In genomic region chrX:153061732-153062131, GRCh38 we compare ENCODE assay signal across 15 cellular contexts. TPM values are rescaled to one million over a fixed set of nuclear protein-coding genes. Genes with fewer than 3 reads are reported as not detected.
DNase-seq lines count a peak whose midpoint lies in the region; ATAC-seq and TF ChIP-seq lines count a peak whose summit lies in the region.
"Had no signal": no experiment of that assay in that cellular context is flagged by ENCODE, and none has a peak within 500 bp of the region (broad histone marks: within the 10 kb centered on the region; RNA-seq: fewer than 3 reads in every experiment).

No MANE protein-coding gene starts in this region.

- no peak overlapping the region for H3K9ac ChIP-seq in SK-N-SH

- no peaks in the 10 kb centered on the region for H3K9me2 ChIP-seq in SK-N-SH

- POLR2A ChIA-PET in SK-N-SH (lab: Yijun Ruan, JAX), result no interaction called here

- H3K9me3 Mint-ChIP-seq in stimulated activated effector memory CD8-positive, alpha-beta T cell treated with anti-CD3 and anti-CD28 coated beads, Interleukin-12 subunit alpha, Interleukin-12 subunit beta, amount 100 ng/mL, for 72 hours, result no peaks in the 10 kb centered on the region
- H3K9me3 Mint-ChIP-seq: activated B cell treated with CpG ODN at 0.5 μM for 24 hours; activated naive CD8-positive, alpha-beta T cell treated with anti-CD3 and anti-CD28 coated beads, Interleukin-2, amount 10 ng/mL, durations not matched to agents 7 days and 5 days had no signal

- H3K27me3 ChIP-seq in SK-N-SH (ENCODE audit: insufficient read depth), result peaks cover 15% of the 10 kb centered on the region; the same call in 1 of the 2 replicates

- no peaks in the 10 kb centered on the region for H3K36me3 Mint-ChIP-seq in stimulated activated effector memory CD8-positive, alpha-beta T cell treated with anti-CD3 and anti-CD28 coated beads, Interleukin-12 subunit alpha, Interleukin-12 subunit beta, amount 100 ng/mL, for 72 hours
- H3K36me3 Mint-ChIP-seq: activated naive CD8-positive, alpha-beta T cell treated with anti-CD3 and anti-CD28 coated beads, Interleukin-2, amount 10 ng/mL, durations not matched to agents 7 days and 5 days had no signal

- H3K9me3 ChIP-seq in SK-N-SH, result no peaks in the 10 kb centered on the region

- peak; percentile 67 to 94 for ATAC-seq in activated CD4-positive, CD25-positive, alpha-beta regulatory T cell treated with anti-CD3 and anti-CD28 coated beads, Interleukin-2, amount 50 U/mL, for 24 hours
- peak; percentile 50 for ATAC-seq in stimulated activated effector memory CD8-positive, alpha-beta T cell treated with anti-CD3 and anti-CD28 coated beads, Interleukin-12 subunit alpha, Interleukin-12 subunit beta, amount 100 ng/mL, for 72 hours
- no peak for ATAC-seq in GM21619 (IDR thresholded peaks at IDR 0.05; ENCODE audit: unreplicated experiment)
- ATAC-seq: esophagus mucosa had no signal

- no peak overlapping the region for H2AFZ ChIP-seq in SK-N-SH (ENCODE audit: low read depth)

- CTCF ChIA-PET in SK-N-SH (lab: Yijun Ruan, JAX), result interaction anchor here (1.0 to 1.3 kb wide), 3 partner anchors 9 to 320 kb away, joined by 3 to 5 read pairs (median 4); no protein-coding TSS in a partner anchor

- 1% methylated on average over 3 of the region's 3 CpGs for WGBS in SK-N-SH (ENCODE audit: low lambda C conversion rate)

- no peaks in the 10 kb centered on the region; a peak in 1 of 4 replicates for H3K4me1 ChIP-seq in SK-N-SH (ENCODE audit: control insufficient read depth in 1 of 2, insufficient read depth in 2 of 2, low read depth in 1 of 2, low read length in 1 of 2)

- H4K20me1 ChIP-seq in SK-N-SH (ENCODE audit: insufficient read depth), result no peaks in the 10 kb centered on the region

- no peak overlapping the region for H3K27ac Mint-ChIP-seq in stimulated activated effector memory CD8-positive, alpha-beta T cell treated with anti-CD3 and anti-CD28 coated beads, Interleukin-12 subunit alpha, Interleukin-12 subunit beta, amount 100 ng/mL, for 72 hours
- H3K27ac Mint-ChIP-seq: activated B cell treated with CpG ODN at 0.5 μM for 24 hours; activated naive CD8-positive, alpha-beta T cell treated with anti-CD3 and anti-CD28 coated beads, Interleukin-2, amount 10 ng/mL, durations not matched to agents 7 days and 5 days; H9 had no signal

- H3K79me2 ChIP-seq in SK-N-SH (ENCODE audit: insufficient read depth), result no peaks in the 10 kb centered on the region

- no peaks in the 10 kb centered on the region for H3F3A ChIP-seq in SK-N-SH (replicated peaks; ENCODE audit: insufficient read depth)

- no peak overlapping the region for H3K27ac ChIP-seq in SK-N-SH (ENCODE audit: low read depth in 2 of 2, low read length in 1 of 2)

- TF ChIP-seq CTCF in SK-N-SH (IDR thresholded peaks at IDR 0.05) (no peak), fibroblast of mammary gland (conservative IDR thresholded peaks at IDR 0.05; ENCODE audit: control insufficient read depth, insufficient read depth, low read depth, low read length) (no peak)

- no peak overlapping the region for H3K4me2 ChIP-seq in SK-N-SH

- no peaks in the 10 kb centered on the region for H3K36me3 ChIP-seq in SK-N-SH (replicated peaks in 1 of 2; ENCODE audit: control insufficient read depth in 1 of 2, insufficient read depth in 2 of 2, low read length in 1 of 2)

- no peaks in the 10 kb centered on the region for H3K4me1 Mint-ChIP-seq in stimulated activated effector memory CD8-positive, alpha-beta T cell treated with anti-CD3 and anti-CD28 coated beads, Interleukin-12 subunit alpha, Interleukin-12 subunit beta, amount 100 ng/mL, for 72 hours
- H3K4me1 Mint-ChIP-seq: activated naive CD8-positive, alpha-beta T cell treated with anti-CD3 and anti-CD28 coated beads, Interleukin-2, amount 10 ng/mL, durations not matched to agents 7 days and 5 days had no signal

- TF ChIP-seq RAD21 in SK-N-SH (IDR thresholded peaks at IDR 0.05; ENCODE audit: low read length), result no peak

- no peak for DNase-seq in activated CD4-positive, CD25-positive, alpha-beta regulatory T cell (lab: John Stamatoyannopoulos, UW)
- no peak for DNase-seq in SK-N-SH
- DNase-seq in fibroblast of mammary gland (ENCODE audit: low read depth), result peak; percentile 63
- no peak for DNase-seq in stimulated activated effector memory CD8-positive, alpha-beta T cell treated with anti-CD3 and anti-CD28 coated beads, Interleukin-12 subunit alpha, Interleukin-12 subunit beta, amount 100 ng/mL, for 72 hours (ENCODE audit: low spot score in 2 of 2)
- DNase-seq in stimulated activated CD4-positive, alpha-beta T cell treated with anti-CD3 and anti-CD28 coated beads, Interleukin-4, amount 100 ng/mL, for 24 hours, result no peak
- no peak for DNase-seq in HUDEP-2 (lab: John Stamatoyannopoulos, UW; ENCODE audit: unreplicated experiment in 76 of 76)
- DNase-seq: activated B cell treated with CpG ODN at 0.5 μM for 24 hours; activated naive CD8-positive, alpha-beta T cell treated with anti-CD3 and anti-CD28 coated beads, Interleukin-2, amount 10 ng/mL, durations not matched to agents 7 days and 5 days; H9; NK-92 treated with Interleukin-12 subunit alpha and Interleukin-12 subunit beta, amount 100 ng/mL, for 24 hours; occipital lobe; small intestine had no signal

- no peak overlapping the region for H3K4me3 ChIP-seq in SK-N-SH (ENCODE audit: low read depth in 2 of 2, low read length in 1 of 2)
- no peak overlapping the region for H3K4me3 ChIP-seq in fibroblast of mammary gland (ENCODE audit: control insufficient read depth, low read depth, low read length)

- TF ChIP-seq EP300 in SK-N-SH (IDR thresholded peaks at IDR 0.05; ENCODE audit: borderline replicate concordance in 1 of 2, low read depth in 1 of 2, low read length in 1 of 2), result no peak

- H3K4me3 Mint-ChIP-seq in stimulated activated effector memory CD8-positive, alpha-beta T cell treated with anti-CD3 and anti-CD28 coated beads, Interleukin-12 subunit alpha, Interleukin-12 subunit beta, amount 100 ng/mL, for 72 hours, result no peak overlapping the region
- H3K4me3 Mint-ChIP-seq: activated B cell treated with CpG ODN at 0.5 μM for 24 hours; activated naive CD8-positive, alpha-beta T cell treated with anti-CD3 and anti-CD28 coated beads, Interleukin-2, amount 10 ng/mL, durations not matched to agents 7 days and 5 days; H9 had no signal

TF ChIP-seq in SK-N-SH, 30 proteins besides CTCF, POLR2A, EP300 and RAD21:
- TF ChIP-seq TAF1 (IDR thresholded peaks at IDR 0.05; ENCODE audit: borderline replicate concordance, low read depth, low read length) (no peak), RXRA (IDR thresholded peaks at IDR 0.05; ENCODE audit: borderline replicate concordance, low read depth) (no peak), MEF2A (IDR thresholded peaks at IDR 0.05; ENCODE audit: borderline replicate concordance, low read depth) (no peak), FOSL2 (IDR thresholded peaks at IDR 0.05; ENCODE audit: borderline replicate concordance, low read depth) (peak; percentile 66; the same call in 1 of the 2 replicates), MXI1 (IDR thresholded peaks at IDR 0.05; ENCODE audit: low read depth, low read length) (no peak), RCOR1 (IDR thresholded peaks at IDR 0.05; ENCODE audit: low read length) (no peak), FOXJ3 (CRISPR knock-in tag; IDR thresholded peaks at IDR 0.05) (no peak), JUND (IDR thresholded peaks at IDR 0.05) (peak; percentile 34; the same call in 1 of the 2 replicates), EZH2phosphoT487 (IDR thresholded peaks at IDR 0.05; ENCODE audit: borderline replicate concordance, low read depth) (no peak), CHD2 (IDR thresholded peaks at IDR 0.05; ENCODE audit: low read length, partially characterized antibody) (no peak)
- TF ChIP-seq, protein P1, sequence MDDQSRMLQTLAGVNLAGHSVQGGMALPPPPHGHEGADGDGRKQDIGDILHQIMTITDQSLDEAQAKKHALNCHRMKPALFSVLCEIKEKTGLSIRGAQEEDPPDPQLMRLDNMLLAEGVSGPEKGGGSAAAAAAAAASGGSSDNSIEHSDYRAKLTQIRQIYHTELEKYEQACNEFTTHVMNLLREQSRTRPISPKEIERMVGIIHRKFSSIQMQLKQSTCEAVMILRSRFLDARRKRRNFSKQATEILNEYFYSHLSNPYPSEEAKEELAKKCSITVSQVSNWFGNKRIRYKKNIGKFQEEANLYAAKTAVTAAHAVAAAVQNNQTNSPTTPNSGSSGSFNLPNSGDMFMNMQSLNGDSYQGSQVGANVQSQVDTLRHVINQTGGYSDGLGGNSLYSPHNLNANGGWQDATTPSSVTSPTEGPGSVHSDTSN (IDR thresholded peaks at IDR 0.05), result no peak

RNA-seq across cellular contexts. Expression of gene PNMA3, which starts 5.5 kb away (rescaled TPM):
- 0.12 and 0.19 TPM in 2 replicates for polyA plus RNA-seq in SK-N-SH (2012; rRNA removed)
- 0.10 and 0.13 TPM in 2 replicates for polyA plus RNA-seq in SK-N-SH (2012; cell fraction: cytosol; rRNA removed)
- 0.93 and 0.96 TPM in 2 replicates for polyA plus RNA-seq in SK-N-SH (2012; cell fraction: nucleus; rRNA removed)

RNA-seq across cellular contexts. Expression of gene PNMA6A, which starts 10.5 kb away (rescaled TPM):
- 0.71 and 0.81 TPM in 2 replicates for polyA plus RNA-seq in SK-N-SH (2012; rRNA removed)
- 0.49 and 0.92 TPM in 2 replicates for polyA plus RNA-seq in SK-N-SH (2012; cell fraction: cytosol; rRNA removed)
- 1.8 and 1.9 TPM in 2 replicates for polyA plus RNA-seq in SK-N-SH (2012; cell fraction: nucleus; rRNA removed)
